In genomic region chr10:100158044-100158805, GRCh38 we compare ENCODE assay signal across 11 cellular contexts. TPM values are rescaled to one million over a fixed set of nuclear protein-coding genes. Genes with fewer than 3 reads are reported as not detected.
DNase-seq lines count a peak whose midpoint lies in the region; ATAC-seq, FAIRE-seq and TF ChIP-seq lines count a peak whose summit lies in the region.
"Had no signal": no experiment of that assay in that cellular context is flagged by ENCODE, and none has a peak within 500 bp of the region (broad histone marks: within the 10 kb centered on the region; RNA-seq: fewer than 3 reads in every experiment).

No MANE protein-coding gene starts in this region.

- H3K36me3 Mint-ChIP-seq in activated CD4-positive, alpha-beta T cell treated with anti-CD3 and anti-CD28 coated beads, Interleukin-2, amount 10 ng/mL, durations not matched to agents 24 days and 14 days (ENCODE audit: low read depth): peaks cover 68% of the 10 kb centered on the region
- peaks cover 80% of the 10 kb centered on the region for H3K36me3 Mint-ChIP-seq in nephron progenitor cell (ENCODE audit: low read depth)

- H3K4me1 Mint-ChIP-seq in activated CD4-positive, alpha-beta T cell treated with anti-CD3 and anti-CD28 coated beads, Interleukin-2, amount 10 ng/mL, durations not matched to agents 24 days and 14 days: peaks cover 32% of the 10 kb centered on the region
- H3K4me1 Mint-ChIP-seq in nephron progenitor cell: peaks cover 25% of the 10 kb centered on the region

- no peak overlapping the region for H3K4me3 Mint-ChIP-seq in activated CD4-positive, alpha-beta T cell treated with anti-CD3 and anti-CD28 coated beads, Interleukin-2, amount 10 ng/mL, durations not matched to agents 24 days and 14 days
- no peak overlapping the region for H3K4me3 Mint-ChIP-seq in nephron progenitor cell

- H3K27ac Mint-ChIP-seq in activated CD4-positive, alpha-beta T cell treated with anti-CD3 and anti-CD28 coated beads, Interleukin-2, amount 10 ng/mL, durations not matched to agents 24 days and 14 days: no peak overlapping the region
- H3K27ac Mint-ChIP-seq in nephron progenitor cell: peak overlapping the region; percentile 23

- ATAC-seq in GM21576 (IDR thresholded peaks at IDR 0.05; ENCODE audit: unreplicated experiment) (peak; percentile 92), HG03159 (IDR thresholded peaks at IDR 0.05; ENCODE audit: unreplicated experiment) (peak; percentile 93)

- peak; percentile 14 for DNase-seq in activated CD4-positive, alpha-beta T cell treated with anti-CD3 and anti-CD28 coated beads, Interleukin-2, amount 10 ng/mL, durations not matched to agents 24 days and 14 days
- no peak for DNase-seq in activated CD4-positive, alpha-beta T cell treated with anti-CD3 and anti-CD28 coated beads, Interleukin-2, amount 50 U/mL, for 4 hours
- DNase-seq in nephron progenitor cell: no peak
- DNase-seq in HT-29 (ENCODE audit: low spot score): no peak
- no peak for DNase-seq in NCI-H2196 (lab: John Stamatoyannopoulos, UW; ENCODE audit: unreplicated experiment)
- no peak for DNase-seq in HTR-8/SVneo (ENCODE audit: insufficient read length, low spot score)
- DNase-seq: NCI-H1105, PC-9, small intestine had no signal

- no peaks in the 10 kb centered on the region for H3K27me3 Mint-ChIP-seq in activated CD4-positive, alpha-beta T cell treated with anti-CD3 and anti-CD28 coated beads, Interleukin-2, amount 10 ng/mL, durations not matched to agents 24 days and 14 days
- H3K27me3 Mint-ChIP-seq in nephron progenitor cell (ENCODE audit: low read depth, poor library complexity): no peaks in the 10 kb centered on the region

- no peak for FAIRE-seq in HTR-8/SVneo (lab: Jason Lieb, UNC)

- intact Hi-C loops in activated CD4-positive, alpha-beta T cell treated with anti-CD3 and anti-CD28 coated beads, Interleukin-2, amount 10 ng/mL, durations not matched to agents 24 days and 14 days (cut with micrococcal nuclease): no loop called here

- H3K9me3 Mint-ChIP-seq in activated CD4-positive, alpha-beta T cell treated with anti-CD3 and anti-CD28 coated beads, Interleukin-2, amount 10 ng/mL, durations not matched to agents 24 days and 14 days: no peaks in the 10 kb centered on the region
- no peaks in the 10 kb centered on the region for H3K9me3 Mint-ChIP-seq in nephron progenitor cell

- TF ChIP-seq CTCF in nephron progenitor cell (IDR thresholded peaks at IDR 0.05): no peak

RNA-seq across cellular contexts. Expression of gene ERLIN1, which starts 27.6 kb away (rescaled TPM):
- total RNA-seq in activated CD4-positive, alpha-beta T cell treated with anti-CD3 and anti-CD28 coated beads, Interleukin-2, amount 10 ng/mL, durations not matched to agents 24 days and 14 days: 20.2 TPM in 2 replicates
- 12.5 and 13.0 TPM in 2 replicates for total RNA-seq in HT-29 (2014; rRNA removed; shearing (Covaris generic))
